8 cellular contexts compared by ENCODE assay signal in the genomic region with DNA sequence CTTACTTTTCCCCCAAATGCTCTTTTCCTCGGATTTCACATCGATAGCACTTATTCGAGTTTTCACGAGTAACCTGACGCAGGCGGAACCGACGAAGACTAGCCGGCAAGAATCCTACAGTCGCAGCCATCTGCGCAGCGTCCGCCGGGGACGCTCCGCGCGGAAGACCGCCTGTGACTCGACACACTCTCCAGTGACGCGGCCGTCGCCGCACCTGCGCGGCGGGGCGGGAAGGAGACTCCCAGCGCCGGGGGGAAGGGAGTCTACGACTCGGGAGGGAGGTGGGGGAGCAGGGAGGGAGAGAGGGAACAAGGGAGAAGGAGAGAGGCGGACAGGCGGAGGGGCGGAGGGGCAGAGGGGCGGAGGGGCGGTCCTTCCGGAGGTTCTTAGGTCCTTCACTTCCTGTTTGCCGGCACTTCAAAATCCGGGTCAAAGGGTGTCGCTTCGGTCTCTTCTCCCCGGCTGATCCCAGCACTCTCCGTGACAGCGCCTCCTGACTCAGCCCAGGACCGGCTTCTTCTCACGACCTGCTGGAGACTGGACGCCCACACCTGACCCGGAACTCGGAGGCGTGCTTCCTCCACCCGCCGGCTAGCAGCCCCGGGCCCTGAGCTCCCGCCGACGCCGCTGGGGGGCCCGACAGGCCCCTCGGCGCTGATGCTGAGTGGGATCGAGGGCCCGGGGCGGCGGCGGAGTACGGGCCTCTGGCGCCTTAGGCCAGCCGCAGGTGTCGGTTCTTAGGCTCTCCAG. TPM values are rescaled to one million over a fixed set of nuclear protein-coding genes. Genes with fewer than 3 reads are reported as not detected.
DNase-seq lines count a peak whose midpoint lies in the region; ATAC-seq, FAIRE-seq and TF ChIP-seq lines count a peak whose summit lies in the region.

A gene with protein sequence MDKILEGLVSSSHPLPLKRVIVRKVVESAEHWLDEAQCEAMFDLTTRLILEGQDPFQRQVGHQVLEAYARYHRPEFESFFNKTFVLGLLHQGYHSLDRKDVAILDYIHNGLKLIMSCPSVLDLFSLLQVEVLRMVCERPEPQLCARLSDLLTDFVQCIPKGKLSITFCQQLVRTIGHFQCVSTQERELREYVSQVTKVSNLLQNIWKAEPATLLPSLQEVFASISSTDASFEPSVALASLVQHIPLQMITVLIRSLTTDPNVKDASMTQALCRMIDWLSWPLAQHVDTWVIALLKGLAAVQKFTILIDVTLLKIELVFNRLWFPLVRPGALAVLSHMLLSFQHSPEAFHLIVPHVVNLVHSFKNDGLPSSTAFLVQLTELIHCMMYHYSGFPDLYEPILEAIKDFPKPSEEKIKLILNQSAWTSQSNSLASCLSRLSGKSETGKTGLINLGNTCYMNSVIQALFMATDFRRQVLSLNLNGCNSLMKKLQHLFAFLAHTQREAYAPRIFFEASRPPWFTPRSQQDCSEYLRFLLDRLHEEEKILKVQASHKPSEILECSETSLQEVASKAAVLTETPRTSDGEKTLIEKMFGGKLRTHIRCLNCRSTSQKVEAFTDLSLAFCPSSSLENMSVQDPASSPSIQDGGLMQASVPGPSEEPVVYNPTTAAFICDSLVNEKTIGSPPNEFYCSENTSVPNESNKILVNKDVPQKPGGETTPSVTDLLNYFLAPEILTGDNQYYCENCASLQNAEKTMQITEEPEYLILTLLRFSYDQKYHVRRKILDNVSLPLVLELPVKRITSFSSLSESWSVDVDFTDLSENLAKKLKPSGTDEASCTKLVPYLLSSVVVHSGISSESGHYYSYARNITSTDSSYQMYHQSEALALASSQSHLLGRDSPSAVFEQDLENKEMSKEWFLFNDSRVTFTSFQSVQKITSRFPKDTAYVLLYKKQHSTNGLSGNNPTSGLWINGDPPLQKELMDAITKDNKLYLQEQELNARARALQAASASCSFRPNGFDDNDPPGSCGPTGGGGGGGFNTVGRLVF (plus strand): TSS at position 415 of the 750 bp plus-strand sequence. CDS start 534 bp downstream, outside the sequence.

- FAIRE-seq in GM19239 (lab: Jason Lieb, UNC), result peak; percentile 87

- H3K9me3 Mint-ChIP-seq in activated CD4-positive, alpha-beta T cell treated with anti-CD3 and anti-CD28 coated beads, Interleukin-2, amount 10 ng/mL, durations not matched to agents 24 days and 14 days, result no peaks in the 10 kb centered on the region

- peaks cover 41% of the 10 kb centered on the region for H3K4me1 Mint-ChIP-seq in activated CD4-positive, alpha-beta T cell treated with anti-CD3 and anti-CD28 coated beads, Interleukin-2, amount 10 ng/mL, durations not matched to agents 24 days and 14 days

- TF ChIP-seq CTCF in BJ (IDR thresholded peaks at IDR 0.05; ENCODE audit: insufficient read depth, low read depth, low read length) (no peak), coronary artery (IDR thresholded peaks at IDR 0.05) (no peak)

- POLR2A ChIA-PET in BJ (lab: Charles Lee), result interaction anchor here (0.6 kb wide), 1 partner anchor 339 kb away, joined by 4 read pairs; no protein-coding TSS in a partner anchor

- DNase-seq in BJ (ENCODE audit: low read depth) (peak; percentile 76), GM19239 (ENCODE audit: insufficient read length, low spot score) (peak; percentile 58), NCI-H524 treated with DMSO at 0.1 percent for 48 hours (lab: John Stamatoyannopoulos, UW) (peak; percentile 75), coronary artery (ENCODE audit: low spot score) (peak; percentile 97), left kidney (ENCODE audit: low read depth, low spot score) (peak; percentile 99)
- peak; percentile 94 for DNase-seq in activated CD4-positive, alpha-beta T cell treated with anti-CD3 and anti-CD28 coated beads, Interleukin-2, amount 10 ng/mL, durations not matched to agents 24 days and 14 days
- DNase-seq in stimulated activated CD4-positive, alpha-beta T cell treated with anti-CD3 and anti-CD28 coated beads, Interleukin-2, amount 100 ng/mL, for 24 hours, result peak; percentile 87 to 91

- H3K27me3 ChIP-seq in BJ (ENCODE audit: control insufficient read depth, insufficient read depth, low read length), result no peaks in the 10 kb centered on the region

- ATAC-seq in HG03457 (IDR thresholded peaks at IDR 0.05; ENCODE audit: unreplicated experiment), result peak; percentile 70

- H3K36me3 Mint-ChIP-seq in activated CD4-positive, alpha-beta T cell treated with anti-CD3 and anti-CD28 coated beads, Interleukin-2, amount 10 ng/mL, durations not matched to agents 24 days and 14 days (ENCODE audit: low read depth), result peaks cover 36% of the 10 kb centered on the region

- H3K36me3 ChIP-seq in BJ (ENCODE audit: control insufficient read depth, insufficient read depth, low read length), result no peaks in the 10 kb centered on the region

- intact Hi-C loops in activated CD4-positive, alpha-beta T cell treated with anti-CD3 and anti-CD28 coated beads, Interleukin-2, amount 10 ng/mL, durations not matched to agents 24 days and 14 days (cut with micrococcal nuclease), result loop anchor here (1.0 to 10.0 kb wide), 9 partner anchors 152 to 1960 kb away; partner anchors contain the start of genes GAB1, IL15, INPP4B and SMARCA5

- H3K4me3 ChIP-seq in BJ (ENCODE audit: low read depth, low read length), result peak within 1 kb of the TSS; percentile 96
- peak within 1 kb of the TSS; percentile 91 for H3K4me3 ChIP-seq in coronary artery

- CTCF ChIA-PET in BJ (lab: Yijun Ruan, JAX), result no interaction called here

- peak within 1 kb of the TSS; percentile 90 for H3K4me3 Mint-ChIP-seq in activated CD4-positive, alpha-beta T cell treated with anti-CD3 and anti-CD28 coated beads, Interleukin-2, amount 10 ng/mL, durations not matched to agents 24 days and 14 days

- H3K27me3 Mint-ChIP-seq in activated CD4-positive, alpha-beta T cell treated with anti-CD3 and anti-CD28 coated beads, Interleukin-2, amount 10 ng/mL, durations not matched to agents 24 days and 14 days, result no peaks in the 10 kb centered on the region

- H3K27ac ChIP-seq in coronary artery, result peak within 1 kb of the TSS; percentile 92 to 95

- H3K27ac Mint-ChIP-seq in activated CD4-positive, alpha-beta T cell treated with anti-CD3 and anti-CD28 coated beads, Interleukin-2, amount 10 ng/mL, durations not matched to agents 24 days and 14 days, result peak within 1 kb of the TSS; percentile 95

RNA-seq across cellular contexts. Expression of the gene that starts here (rescaled TPM):
- polyA plus RNA-seq in BJ (2011; rRNA removed), result 10.8 and 14.2 TPM in 2 replicates
- 19.2 and 27.1 TPM in 2 replicates for polyA minus RNA-seq in BJ (2011; rRNA and poly(A)+ RNA removed)
- 28.5 and 28.7 TPM in 2 replicates for total RNA-seq in activated CD4-positive, alpha-beta T cell treated with anti-CD3 and anti-CD28 coated beads, Interleukin-2, amount 10 ng/mL, durations not matched to agents 24 days and 14 days

Comparison
In these comparisons a context has a peak if more than half of its experiments do, and no peak if none do; other contexts are left out.
1. Peak in every context shown above with its lines: DNase-seq, ATAC-seq, H3K4me3 ChIP-seq and H3K27ac ChIP-seq.